ENCODE assay signal across 8 cellular contexts in the genomic region with DNA sequence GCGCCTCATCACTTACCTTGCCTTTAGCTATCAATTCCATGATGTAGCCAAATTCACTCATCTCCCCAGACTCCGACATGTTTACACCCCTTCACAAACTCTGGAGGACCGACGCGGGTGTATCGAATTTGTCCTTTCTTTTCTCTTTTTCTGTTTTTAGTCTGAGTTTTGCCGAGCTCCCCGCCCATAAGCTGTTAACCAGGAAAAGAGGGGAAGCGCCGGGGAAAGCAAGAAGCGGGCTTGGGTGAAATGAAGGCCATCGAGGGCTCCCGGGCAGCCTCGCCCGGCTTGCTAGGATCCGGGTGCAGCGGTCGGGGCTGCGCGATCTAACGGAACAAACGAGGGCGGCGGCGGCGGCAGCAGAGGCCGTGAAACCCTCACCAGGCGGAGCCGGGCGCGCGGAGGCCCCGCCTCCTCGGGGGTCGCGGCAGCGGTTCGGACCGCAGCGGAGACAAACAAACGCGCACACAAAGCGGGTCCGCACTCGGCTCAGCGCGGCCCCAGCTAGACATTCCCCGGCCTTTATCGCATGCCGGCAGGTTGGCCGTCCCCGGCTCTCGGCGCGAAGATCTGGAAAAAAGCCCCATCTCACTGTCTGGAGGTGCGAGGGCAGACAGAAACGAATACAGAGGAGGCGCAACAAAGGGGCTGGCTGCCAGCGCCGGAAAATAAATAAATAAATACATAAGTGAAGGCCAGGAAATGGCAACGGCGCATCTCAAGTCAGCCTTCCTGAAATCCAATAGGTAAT. TPM values are rescaled to one million over a fixed set of nuclear protein-coding genes. Genes with fewer than 3 reads are reported as not detected.
DNase-seq lines count a peak whose midpoint lies in the region; ATAC-seq and TF ChIP-seq lines count a peak whose summit lies in the region.

No MANE protein-coding gene starts in this region.

- H3K4me3 ChIP-seq in GM08714 (ENCODE audit: low read length) (peak overlapping the region; percentile 54; the same call in 1 of the 2 replicates), ascending aorta (peak overlapping the region; percentile 66 to 80), smooth muscle cell (peak overlapping the region; percentile 57)

- H3K79me2 ChIP-seq in smooth muscle cell (ENCODE audit: low read depth) = no peaks in the 10 kb centered on the region

- H3K4me2 ChIP-seq in smooth muscle cell = peak overlapping the region; percentile 97

- H2AFZ ChIP-seq in smooth muscle cell (ENCODE audit: low read depth) = peak overlapping the region; percentile 58

- H3K36me3 ChIP-seq in ascending aorta (no peaks in the 10 kb centered on the region), smooth muscle cell (ENCODE audit: low read depth) (no peaks in the 10 kb centered on the region)

- H3K9ac ChIP-seq in smooth muscle cell (ENCODE audit: low read depth) = no peak overlapping the region

- no peaks in the 10 kb centered on the region for H3K27me3 ChIP-seq in ascending aorta
- H3K27me3 ChIP-seq in smooth muscle cell (ENCODE audit: low read depth) = peaks cover 89% of the 10 kb centered on the region

- 1% methylated on average over 62 of the region's 62 CpGs for whole genome bisulfite sequencing in smooth muscle cell (ENCODE audit: low lambda C conversion rate)

- peak; percentile 59 for ATAC-seq in HG02840 (IDR thresholded peaks at IDR 0.05; ENCODE audit: low FRiP score, unreplicated experiment)

- DNase-seq in 8988T (peak; percentile 44), NCI-H446 treated with DMSO at 0.1 percent for 48 hours (lab: John Stamatoyannopoulos, UW) (peak; percentile 17), ascending aorta (ENCODE audit: low spot score in 2 of 2) (no peak), iPS-NIHi7 (ENCODE audit: extremely low spot score) (peak; percentile 71), smooth muscle cell (lab: John Stamatoyannopoulos, UW; ENCODE audit: unreplicated experiment) (no peak), HT-29 (ENCODE audit: low spot score) (no peak)

- H3K27ac ChIP-seq in ascending aorta (peak overlapping the region; percentile 63 to 68), smooth muscle cell (ENCODE audit: low read depth) (no peak overlapping the region)

- no peak for TF ChIP-seq CTCF in ascending aorta (IDR thresholded peaks at IDR 0.05)
- no peak for TF ChIP-seq CTCF in smooth muscle cell (IDR thresholded peaks at IDR 0.05; ENCODE audit: borderline replicate concordance, insufficient read depth, poor library complexity, severe bottlenecking)

- no peaks in the 10 kb centered on the region for H3F3A ChIP-seq in smooth muscle cell (ENCODE audit: low read depth)

- H3K9me3 ChIP-seq in ascending aorta = no peaks in the 10 kb centered on the region
- no peaks in the 10 kb centered on the region for H3K9me3 ChIP-seq in smooth muscle cell (replicated peaks; ENCODE audit: low read depth)

- no peaks in the 10 kb centered on the region for H3K4me1 ChIP-seq in ascending aorta
- H3K4me1 ChIP-seq in smooth muscle cell (ENCODE audit: low read depth) = no peaks in the 10 kb centered on the region

- no peaks in the 10 kb centered on the region for H4K20me1 ChIP-seq in smooth muscle cell (ENCODE audit: low read depth)

- intact Hi-C loops in ascending aorta (cut with DNase I) = loop anchor here (1.0 to 10.0 kb wide), 3 partner anchors 10 to 365 kb away; partner anchors contain the start of gene FEM1C

RNA-seq across cellular contexts. Expression of gene TRIM36, which starts 10.4 kb away (rescaled TPM):
- total RNA-seq in ascending aorta (31.7 TPM), smooth muscle cell (0.40 and 2.1 TPM in 2 replicates)
- 0.86 and 2.2 TPM in 2 replicates for polyA plus RNA-seq in smooth muscle cell
- 1.0 and 2.0 TPM in 2 replicates for total RNA-seq in HT-29 (2014; rRNA removed; shearing (Covaris generic))

Comparison
In these comparisons a context has a peak if more than half of its experiments do, and no peak if none do; other contexts are left out.
1. DNase-seq: peak in 8988T (single experiment), NCI-H446 treated with DMSO at 0.1 percent for 48 hours (single experiment) and iPS-NIHi7 (single experiment); none in ascending aorta (0 of 2), smooth muscle cell (single experiment) and HT-29 (single experiment).
2. RNA of gene TRIM36, which starts 10.4 kb away (total RNA-seq): 31.7 TPM in ascending aorta (single experiment); 0.40 to 2.1 TPM in smooth muscle cell and 1.0 to 2.0 TPM in HT-29; every median in the first group is over 10 times any median in the second.
3. Peak in every context shown above with its lines, with median percentiles within 50 percentile points of each other: H3K4me3 ChIP-seq.